ENCODE assay signal across 1 cellular context in genomic region chr19:3275583-3276340, GRCh38.
TF ChIP-seq lines count a peak whose summit lies in the region.

No MANE protein-coding gene starts in this region.

TF ChIP-seq in K562, 482 proteins besides CTCF, POLR2A, EP300 and RAD21 (continued from another document):
- TF ChIP-seq ZNF639 (CRISPR knock-in tag; conservative IDR thresholded peaks at IDR 0.05 in 1 of 2, IDR thresholded peaks at IDR 0.05 in 1 of 2) (no peak), ZNF263 (CRISPR knock-in tag; IDR thresholded peaks at IDR 0.05; ENCODE audit: borderline replicate concordance) (no peak), ZNF280B (CRISPR knock-in tag; IDR thresholded peaks at IDR 0.05) (no peak)
TF ChIP-seq in K562: peak in this region for 94.
